In the genomic region with DNA sequence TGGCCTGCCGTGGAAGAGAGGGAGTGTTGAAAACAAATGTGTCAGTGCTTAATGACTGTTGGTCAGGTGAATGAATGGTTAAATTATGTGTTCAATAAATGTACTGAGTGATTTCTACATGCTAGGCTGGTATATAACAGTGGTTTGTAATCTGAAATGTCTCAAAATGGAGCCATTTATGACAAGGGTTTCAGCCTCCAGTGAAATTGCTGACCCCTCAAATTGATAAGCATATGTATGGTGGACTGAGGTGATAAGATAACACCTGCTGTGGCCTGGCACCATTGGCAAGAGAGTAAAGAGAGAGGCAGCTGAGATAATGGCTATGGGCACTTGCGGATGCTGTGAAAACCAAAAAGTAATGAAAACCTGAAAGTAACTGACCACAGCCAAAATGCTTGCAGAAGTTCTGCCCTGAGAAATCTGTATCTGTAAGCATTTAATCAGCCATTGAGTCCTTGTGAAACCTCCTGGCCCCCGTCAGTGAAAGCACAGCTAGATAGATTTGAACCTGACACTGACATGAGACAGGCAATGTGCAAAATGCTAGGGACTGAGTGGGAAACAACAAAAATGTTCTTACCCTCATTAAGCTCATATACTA, we compare ENCODE assay signal across 1 cellular context.
A peak's percentile ranks its signal among the peaks of the same experiment; 100 is the strongest.
TF ChIP-seq lines count a peak whose summit lies in the region.

No MANE protein-coding gene starts in this region.

TF ChIP-seq in K562, 482 proteins besides CTCF, POLR2A, EP300 and RAD21 (continued from another document and continues in another):
- TF ChIP-seq AFF4 (CRISPR knock-in tag; IDR thresholded peaks at IDR 0.05) (no peak), MEF2A (IDR thresholded peaks at IDR 0.05; ENCODE audit: control insufficient read depth, low read depth, low read length) (no peak), RREB1 (CRISPR knock-in tag; IDR thresholded peaks at IDR 0.05) (no peak), MECOM (CRISPR knock-in tag; IDR thresholded peaks at IDR 0.05) (no peak), HDGF (IDR thresholded peaks at IDR 0.05) (no peak), CGGBP1 (CRISPR knock-in tag; IDR thresholded peaks at IDR 0.05) (no peak), FOXA1 (IDR thresholded peaks at IDR 0.05; ENCODE audit: borderline replicate concordance) (no peak), CREM (IDR thresholded peaks at IDR 0.05; ENCODE audit: low read depth) (no peak), PRMT5 (CRISPR knock-in tag; IDR thresholded peaks at IDR 0.05) (no peak), C11orf30 (IDR thresholded peaks at IDR 0.05; ENCODE audit: low read depth) (peak; percentile 95), NONO (IDR thresholded peaks at IDR 0.05; ENCODE audit: low read depth in 2 of 2, low read length in 1 of 2) (no peak), SMARCC2 (IDR thresholded peaks at IDR 0.05; ENCODE audit: low read depth) (peak; percentile 66; the same call in 1 of the 2 replicates), GTF2A2 (tag; IDR thresholded peaks at IDR 0.05) (no peak), ZNF584 (CRISPR knock-in tag; IDR thresholded peaks at IDR 0.05; ENCODE audit: low read depth) (no peak), ZNF766 (CRISPR knock-in tag; conservative IDR thresholded peaks at IDR 0.05) (peak; percentile 81; the same call in 1 of the 2 replicates), ZNF512 (tag; IDR thresholded peaks at IDR 0.05) (no peak), ARNT (IDR thresholded peaks at IDR 0.05) (0 out of 4 replicates have a peak, but pooled peaks have one; percentile 17 to 22), BRF2 (IDR thresholded peaks at IDR 0.05; ENCODE audit: borderline replicate concordance, insufficient read depth, insufficient read length) (no peak), CHD1 (IDR thresholded peaks at IDR 0.05; ENCODE audit: low read length) (peak; percentile 55), NFE2 (IDR thresholded peaks at IDR 0.05; ENCODE audit: low read depth) (0 out of 2 replicates have a peak, but pooled peaks have one; percentile 40), ZNF124 (CRISPR knock-in tag; IDR thresholded peaks at IDR 0.05) (no peak)
- TF ChIP-seq, protein P1, sequence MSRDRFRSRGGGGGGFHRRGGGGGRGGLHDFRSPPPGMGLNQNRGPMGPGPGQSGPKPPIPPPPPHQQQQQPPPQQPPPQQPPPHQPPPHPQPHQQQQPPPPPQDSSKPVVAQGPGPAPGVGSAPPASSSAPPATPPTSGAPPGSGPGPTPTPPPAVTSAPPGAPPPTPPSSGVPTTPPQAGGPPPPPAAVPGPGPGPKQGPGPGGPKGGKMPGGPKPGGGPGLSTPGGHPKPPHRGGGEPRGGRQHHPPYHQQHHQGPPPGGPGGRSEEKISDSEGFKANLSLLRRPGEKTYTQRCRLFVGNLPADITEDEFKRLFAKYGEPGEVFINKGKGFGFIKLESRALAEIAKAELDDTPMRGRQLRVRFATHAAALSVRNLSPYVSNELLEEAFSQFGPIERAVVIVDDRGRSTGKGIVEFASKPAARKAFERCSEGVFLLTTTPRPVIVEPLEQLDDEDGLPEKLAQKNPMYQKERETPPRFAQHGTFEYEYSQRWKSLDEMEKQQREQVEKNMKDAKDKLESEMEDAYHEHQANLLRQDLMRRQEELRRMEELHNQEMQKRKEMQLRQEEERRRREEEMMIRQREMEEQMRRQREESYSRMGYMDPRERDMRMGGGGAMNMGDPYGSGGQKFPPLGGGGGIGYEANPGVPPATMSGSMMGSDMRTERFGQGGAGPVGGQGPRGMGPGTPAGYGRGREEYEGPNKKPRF (IDR thresholded peaks at IDR 0.05; ENCODE audit: low read depth, low read length) = no peak
- TF ChIP-seq, protein P2, sequence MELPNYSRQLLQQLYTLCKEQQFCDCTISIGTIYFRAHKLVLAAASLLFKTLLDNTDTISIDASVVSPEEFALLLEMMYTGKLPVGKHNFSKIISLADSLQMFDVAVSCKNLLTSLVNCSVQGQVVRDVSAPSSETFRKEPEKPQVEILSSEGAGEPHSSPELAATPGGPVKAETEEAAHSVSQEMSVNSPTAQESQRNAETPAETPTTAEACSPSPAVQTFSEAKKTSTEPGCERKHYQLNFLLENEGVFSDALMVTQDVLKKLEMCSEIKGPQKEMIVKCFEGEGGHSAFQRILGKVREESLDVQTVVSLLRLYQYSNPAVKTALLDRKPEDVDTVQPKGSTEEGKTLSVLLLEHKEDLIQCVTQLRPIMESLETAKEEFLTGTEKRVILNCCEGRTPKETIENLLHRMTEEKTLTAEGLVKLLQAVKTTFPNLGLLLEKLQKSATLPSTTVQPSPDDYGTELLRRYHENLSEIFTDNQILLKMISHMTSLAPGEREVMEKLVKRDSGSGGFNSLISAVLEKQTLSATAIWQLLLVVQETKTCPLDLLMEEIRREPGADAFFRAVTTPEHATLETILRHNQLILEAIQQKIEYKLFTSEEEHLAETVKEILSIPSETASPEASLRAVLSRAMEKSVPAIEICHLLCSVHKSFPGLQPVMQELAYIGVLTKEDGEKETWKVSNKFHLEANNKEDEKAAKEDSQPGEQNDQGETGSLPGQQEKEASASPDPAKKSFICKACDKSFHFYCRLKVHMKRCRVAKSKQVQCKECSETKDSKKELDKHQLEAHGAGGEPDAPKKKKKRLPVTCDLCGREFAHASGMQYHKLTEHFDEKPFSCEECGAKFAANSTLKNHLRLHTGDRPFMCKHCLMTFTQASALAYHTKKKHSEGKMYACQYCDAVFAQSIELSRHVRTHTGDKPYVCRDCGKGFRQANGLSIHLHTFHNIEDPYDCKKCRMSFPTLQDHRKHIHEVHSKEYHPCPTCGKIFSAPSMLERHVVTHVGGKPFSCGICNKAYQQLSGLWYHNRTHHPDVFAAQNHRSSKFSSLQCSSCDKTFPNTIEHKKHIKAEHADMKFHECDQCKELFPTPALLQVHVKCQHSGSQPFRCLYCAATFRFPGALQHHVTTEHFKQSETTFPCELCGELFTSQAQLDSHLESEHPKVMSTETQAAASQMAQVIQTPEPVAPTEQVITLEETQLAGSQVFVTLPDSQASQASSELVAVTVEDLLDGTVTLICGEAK (IDR thresholded peaks at IDR 0.05) = no peak
- TF ChIP-seq, protein P2 (CRISPR knock-in tag; IDR thresholded peaks at IDR 0.05) = no peak
